Comparison of ENCODE assay signal across 22 cellular contexts in the genomic region with DNA sequence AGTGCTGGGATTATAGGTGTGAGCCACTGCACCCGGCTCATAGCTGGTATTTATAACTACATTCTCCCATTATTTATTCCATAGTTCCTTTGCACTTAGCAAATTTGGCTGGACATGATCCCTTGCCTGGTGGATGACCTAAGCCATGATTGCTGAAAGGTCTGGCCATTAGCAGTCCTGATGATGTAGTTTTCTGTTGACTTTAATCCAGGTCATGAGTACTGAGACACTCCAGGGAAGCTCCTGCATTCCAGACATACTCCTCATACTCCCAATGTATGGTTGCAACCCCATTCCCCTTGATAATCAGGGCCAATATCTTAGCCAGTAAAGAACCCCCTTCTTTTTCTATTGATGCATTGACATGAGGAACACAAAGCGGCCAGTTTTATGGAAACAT. TPM values are rescaled to one million over a fixed set of nuclear protein-coding genes. Genes with fewer than 3 reads are reported as not detected.
DNase-seq lines count a peak whose midpoint lies in the region; ATAC-seq, FAIRE-seq and TF ChIP-seq lines count a peak whose summit lies in the region.
"Had no signal": no experiment of that assay in that cellular context is flagged by ENCODE, and none has a peak within 500 bp of the region (broad histone marks: within the 10 kb centered on the region; RNA-seq: fewer than 3 reads in every experiment).

No MANE protein-coding gene starts in this region.

- H3K27me3 ChIP-seq in Karpas-422 (ENCODE audit: low read length): no peaks in the 10 kb centered on the region

- no peaks in the 10 kb centered on the region for H3K4me1 Mint-ChIP-seq in WTC11
- H3K4me1 Mint-ChIP-seq: activated CD4-positive, alpha-beta T cell treated with anti-CD3 and anti-CD28 coated beads, Interleukin-2, amount 10 ng/mL, durations not matched to agents 7 days and 5 days had no signal

- no peaks in the 10 kb centered on the region for H3K9me2 ChIP-seq in Karpas-422 (replicated peaks; ENCODE audit: insufficient read depth, low read length)

- H3K4me2 ChIP-seq in A549 (peak overlapping the region; percentile 55), Karpas-422 (ENCODE audit: low read depth, low read length, poor library complexity, severe bottlenecking) (no peak overlapping the region)
- H3K4me2 ChIP-seq: KMS-11 had no signal

- H3K4me3 ChIP-seq in A549 (no peak overlapping the region), Karpas-422 (ENCODE audit: low read length) (no peak overlapping the region)
- H3K4me3 ChIP-seq: mucosa of descending colon had no signal

- H3K9ac ChIP-seq in Karpas-422 (ENCODE audit: low read length): no peak overlapping the region
- H3K9ac ChIP-seq: KMS-11 had no signal

- peaks cover 15% of the 10 kb centered on the region for H3K36me3 Mint-ChIP-seq in WTC11

- H3K27me3 Mint-ChIP-seq in WTC11 (ENCODE audit: low read depth): peaks cover 5% of the 10 kb centered on the region

- ATAC-seq in A549: peak; percentile 91 to 96
- peak; percentile 75 for ATAC-seq in WTC11
- no peak for ATAC-seq in HG03469 (IDR thresholded peaks at IDR 0.05; ENCODE audit: unreplicated experiment)
- ATAC-seq: mucosa of descending colon, Panc1 had no signal

- H2AFZ ChIP-seq in Karpas-422 (ENCODE audit: low read length): no peak overlapping the region

- TF ChIP-seq CTCF in A549 (IDR thresholded peaks at IDR 0.05) (no peak), WTC11 (IDR thresholded peaks at IDR 0.05) (no peak)

- FAIRE-seq in A549 (lab: Jason Lieb, UNC): no peak
- FAIRE-seq: A204.1, TTC549 had no signal

- no peak for TF ChIP-seq RAD21 in A549 (conservative IDR thresholded peaks at IDR 0.05 in 1 of 2, IDR thresholded peaks at IDR 0.05 in 1 of 2)

- no peak overlapping the region for H3K27ac Mint-ChIP-seq in WTC11
- H3K27ac Mint-ChIP-seq: activated CD4-positive, alpha-beta T cell treated with anti-CD3 and anti-CD28 coated beads, Interleukin-2, amount 10 ng/mL, durations not matched to agents 7 days and 5 days had no signal

- no peak for TF ChIP-seq POLR2A in A549 (IDR thresholded peaks at IDR 0.05; ENCODE audit: low read length)

- WGBS in A549 (ENCODE audit: missing lambda C conversion rate): 27% methylated on average over 2 of the region's 2 CpGs

- in situ Hi-C loops in G401 (cut with HindIII; ENCODE audit: low sequenced_read_pairs): no loop called here

- no peaks in the 10 kb centered on the region; the same call in 1 of the 2 replicates for H3K36me3 ChIP-seq in Karpas-422 (ENCODE audit: insufficient read depth, low read length)

- H3K27ac ChIP-seq in A549 (peak overlapping the region; percentile 82 to 87), Karpas-422 (ENCODE audit: low read length) (no peak overlapping the region)
- H3K27ac ChIP-seq: HL-60, KMS-11 had no signal

- CTCF ChIA-PET in A549 (lab: Yijun Ruan, JAX) (interaction anchor here (1.3 to 13.0 kb wide), 3 partner anchors 10 to 37 kb away, joined by 3 to 109 read pairs (median 39); no protein-coding TSS in a partner anchor), WTC11 (lab: Charles Lee) (interaction anchor here (5.2 kb wide), 1 partner anchor 15 kb away, joined by 31 read pairs; no protein-coding TSS in a partner anchor)

- no peaks in the 10 kb centered on the region for H4K20me1 ChIP-seq in Karpas-422 (ENCODE audit: insufficient read depth, low read depth, low read length)

- H3K9me3 ChIP-seq in A549 (peaks cover 4% of the 10 kb centered on the region; the same call in 1 of the 3 replicates), Karpas-422 (ENCODE audit: low read length) (no peaks in the 10 kb centered on the region; the same call in 1 of the 2 replicates)

- H3K4me1 ChIP-seq in A549 (peaks cover 62% of the 10 kb centered on the region), Karpas-422 (ENCODE audit: low read length) (peaks cover 7% of the 10 kb centered on the region)

- H3K79me2 ChIP-seq in Karpas-422 (ENCODE audit: low read length): no peaks in the 10 kb centered on the region

- DNase-seq in A549 (ENCODE audit: low read depth in 1 of 2, low spot score in 1 of 2): peak; percentile 47 to 83
- peak; percentile 46 for DNase-seq in HS-27A (ENCODE audit: low read depth)
- no peak for DNase-seq in WTC11 (ENCODE audit: low spot score)
- DNase-seq in iris pigment epithelial cell (ENCODE audit: low read depth): peak; percentile 51
- DNase-seq in NCI-H1092 (lab: John Stamatoyannopoulos, UW): no peak
- DNase-seq in Karpas-422: no peak
- DNase-seq in G401 (ENCODE audit: low spot score): no peak
- DNase-seq: activated CD4-positive, alpha-beta T cell treated with anti-CD3 and anti-CD28 coated beads, Interleukin-2, amount 10 ng/mL, durations not matched to agents 7 days and 5 days; activated CD8-positive, alpha-beta memory T cell treated with anti-CD3 and anti-CD28 coated beads, Interleukin-2, amount 50 U/mL, for 4 hours; activated effector memory CD4-positive, alpha-beta T cell treated with Interleukin-2 at 50 U/mL for 16 hours; amygdala; DMS153; effector memory CD4-positive, alpha-beta T cell; H7; mucosa of descending colon; NCI-H748 treated with DMSO at 0.1 percent for 48 hours had no signal

- peak; percentile 62 to 63; a peak in 2 of 5 replicates for TF ChIP-seq EP300 in A549 (IDR thresholded peaks at IDR 0.05)

- POLR2A ChIA-PET in A549 (lab: Yijun Ruan, JAX) (no interaction called here), WTC11 (lab: Charles Lee) (no interaction called here)

- no peak overlapping the region for H3K4me3 Mint-ChIP-seq in WTC11
- H3K4me3 Mint-ChIP-seq: activated CD4-positive, alpha-beta T cell treated with anti-CD3 and anti-CD28 coated beads, Interleukin-2, amount 10 ng/mL, durations not matched to agents 7 days and 5 days had no signal

- H3K9me3 Mint-ChIP-seq in WTC11: peaks cover 31% of the 10 kb centered on the region

TF ChIP-seq in A549, 52 proteins besides CTCF, POLR2A, EP300 and RAD21:
- TF ChIP-seq GATA3 (IDR thresholded peaks at IDR 0.05; ENCODE audit: borderline replicate concordance): peak; percentile 82; the same call in 1 of the 2 replicates
- TF ChIP-seq CBX8 (IDR thresholded peaks at IDR 0.05): no peak
- peak; percentile 36; the same call in 1 of the 2 replicates for TF ChIP-seq FOSL2 (IDR thresholded peaks at IDR 0.05)
- TF ChIP-seq FOSL2 (CRISPR knock-in tag; IDR thresholded peaks at IDR 0.05): peak; percentile 51; the same call in 1 of the 2 replicates
- peak in 1 of 2 experiments; percentile 56; a peak in 1 of 4 replicates for TF ChIP-seq CEBPB (IDR thresholded peaks at IDR 0.05)
- TF ChIP-seq JUNB (IDR thresholded peaks at IDR 0.05): peak; percentile 59
- no peak for TF ChIP-seq CBX2 (IDR thresholded peaks at IDR 0.05; ENCODE audit: borderline replicate concordance, low read depth)
- TF ChIP-seq JUN (IDR thresholded peaks at IDR 0.05): peak in 1 of 2 experiments; percentile 22; a peak in 1 of 5 replicates
- peak; percentile 27; the same call in 1 of the 2 replicates for TF ChIP-seq MAX (IDR thresholded peaks at IDR 0.05)

TF ChIP-seq in WTC11, 78 proteins besides CTCF, POLR2A, EP300 and RAD21 (continues in another document):
- TF ChIP-seq ZBTB43 (CRISPR knock-in tag; IDR thresholded peaks at IDR 0.05) (no peak), ETV6 (CRISPR knock-in tag; IDR thresholded peaks at IDR 0.05) (no peak), EMX1 (CRISPR knock-in tag; IDR thresholded peaks at IDR 0.05) (no peak), FOXJ3 (CRISPR knock-in tag; IDR thresholded peaks at IDR 0.05; ENCODE audit: borderline replicate concordance) (no peak), SMAD4 (CRISPR knock-in tag; IDR thresholded peaks at IDR 0.05) (no peak)
- TF ChIP-seq, protein P1, sequence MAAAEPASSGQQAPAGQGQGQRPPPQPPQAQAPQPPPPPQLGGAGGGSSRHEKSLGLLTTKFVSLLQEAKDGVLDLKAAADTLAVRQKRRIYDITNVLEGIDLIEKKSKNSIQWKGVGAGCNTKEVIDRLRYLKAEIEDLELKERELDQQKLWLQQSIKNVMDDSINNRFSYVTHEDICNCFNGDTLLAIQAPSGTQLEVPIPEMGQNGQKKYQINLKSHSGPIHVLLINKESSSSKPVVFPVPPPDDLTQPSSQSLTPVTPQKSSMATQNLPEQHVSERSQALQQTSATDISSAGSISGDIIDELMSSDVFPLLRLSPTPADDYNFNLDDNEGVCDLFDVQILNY (CRISPR knock-in tag; IDR thresholded peaks at IDR 0.05): no peak

RNA-seq across cellular contexts. Expression of gene MGST2, which starts 24.4 kb away (rescaled TPM):
- polyA plus RNA-seq in A549 (2011; rRNA removed): 61.1 and 62.1 TPM in 2 replicates
- polyA plus RNA-seq in A549 (2012; cell fraction: cytosol; rRNA removed): 22.9 and 26.6 TPM in 2 replicates
- 12.1 and 21.3 TPM in 2 replicates for polyA plus RNA-seq in A549 (2012; cell fraction: nucleus; rRNA removed)
- polyA plus RNA-seq in A549 (2017; fragmentation: RNase III; extraction: RNeasy Plus Mini Kit Qiagen cat#74134 plus additional on column Dnase treatment): 44.0 to 45.7 TPM (median 45.0 TPM) in 3 replicates
- 9.5 and 14.6 TPM in 2 replicates for polyA minus RNA-seq in A549 (2011; rRNA and poly(A)+ RNA removed)
- total RNA-seq in WTC11 (2021): 13.6 to 14.9 TPM (median 14.8 TPM) in 3 replicates
- total RNA-seq in Karpas-422 (2014; rRNA removed; shearing (Covaris generic); ENCODE audit: low replicate concordance): 34.7 and 55.8 TPM in 2 replicates
- not detected in 2 replicates for total RNA-seq in G401 (2014; rRNA removed; shearing (Covaris generic))

Comparison
In these comparisons a context has a peak if more than half of its experiments do, and no peak if none do; other contexts are left out.
1. DNase-seq: peak in A549 (2 of 2), HS-27A (single experiment) and iris pigment epithelial cell (single experiment); none in WTC11 (single experiment), NCI-H1092 (single experiment), Karpas-422 (single experiment) and G401 (single experiment).
2. RNA of gene MGST2, which starts 24.4 kb away (total RNA-seq): 34.7 to 55.8 TPM in Karpas-422 and 13.6 to 14.9 TPM in WTC11; not detected in G401; every median in the first group is over 10 times any median in the second.
3. Of the 8 proteins assayed by ChIP-seq in both WTC11 and A549: peak only in WTC11: none; only in A549: MAX; in both: none; in neither: 6; mixed calls (peak in some experiments, not most) for 1.